Comparison of ENCODE assay signal across 8 cellular contexts in the genomic region with DNA sequence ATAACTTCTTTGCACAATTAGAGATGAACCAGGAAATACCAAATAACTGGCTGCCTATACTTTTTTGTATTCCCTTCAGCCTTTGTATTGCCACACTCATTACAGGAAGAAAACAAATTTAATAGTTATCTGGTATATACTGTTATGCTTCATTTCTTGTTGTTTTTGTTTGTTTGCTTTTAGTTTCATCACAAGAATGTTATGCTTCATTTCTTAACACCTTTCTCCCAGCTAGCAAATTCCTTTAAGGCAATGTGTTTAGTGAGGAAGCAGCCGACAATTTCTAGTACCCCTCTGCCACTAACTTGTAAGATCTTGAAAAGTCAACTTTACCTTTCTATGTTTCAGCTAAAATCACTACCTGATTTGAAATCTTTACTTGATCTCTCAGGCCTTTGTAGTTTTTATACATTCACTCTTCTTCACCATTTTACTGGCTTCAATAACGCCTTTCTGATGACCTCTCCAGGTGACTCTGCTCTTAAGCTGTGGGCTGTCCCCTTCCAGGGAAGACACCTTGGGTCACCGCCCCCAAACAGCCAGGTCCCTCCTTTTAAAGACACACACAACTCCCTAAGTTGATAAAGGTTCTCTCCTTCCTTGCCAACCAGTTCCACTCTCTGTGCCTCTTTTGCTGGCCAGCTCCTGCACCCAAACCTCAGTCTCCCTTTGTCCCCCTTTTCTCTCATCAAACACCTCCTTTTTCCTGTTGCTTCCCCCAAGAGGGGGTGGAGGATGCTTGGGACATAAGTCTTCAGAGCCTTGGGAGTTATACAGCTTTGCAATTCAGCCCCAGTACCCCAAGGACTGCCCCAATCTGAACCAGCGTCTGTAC. TPM values are rescaled to one million over a fixed set of nuclear protein-coding genes. Genes with fewer than 3 reads are reported as not detected.
DNase-seq lines count a peak whose midpoint lies in the region; ATAC-seq and TF ChIP-seq lines count a peak whose summit lies in the region.

No MANE protein-coding gene starts in this region.

- POLR2A ChIA-PET in naive thymus-derived CD4-positive, alpha-beta T cell (lab: Charles Lee): interaction anchor here (0.6 to 1.2 kb wide), 6 partner anchors 11 to 714 kb away, joined by 3 to 4 read pairs (median 3); a partner anchor contains a TSS

- H3K9ac ChIP-seq in HUES48 (ENCODE audit: low read depth, low read length): peak overlapping the region; percentile 86; the same call in 1 of the 2 replicates
- H3K9ac ChIP-seq in OCI-LY3 (ENCODE audit: low read length): peak overlapping the region; percentile 95

- H3K27me3 ChIP-seq in HUES48 (ENCODE audit: control insufficient read depth, insufficient read depth, low read length): no peaks in the 10 kb centered on the region
- peaks cover 4% of the 10 kb centered on the region; the same call in 1 of the 2 replicates for H3K27me3 ChIP-seq in OCI-LY3 (ENCODE audit: low read depth, low read length)
- no peaks in the 10 kb centered on the region for H3K27me3 ChIP-seq in naive thymus-derived CD4-positive, alpha-beta T cell (ENCODE audit: control insufficient read depth in 2 of 2, insufficient read depth in 2 of 2, low read length in 2 of 2)

- H3K27ac ChIP-seq in HUES48 (ENCODE audit: low read depth, low read length) (peak overlapping the region; percentile 81), OCI-LY3 (ENCODE audit: low read length) (peak overlapping the region; percentile 65)
- peak overlapping the region; percentile 76 for H3K27ac ChIP-seq in naive thymus-derived CD4-positive, alpha-beta T cell (ENCODE audit: low read depth, low read length)

- ATAC-seq in naive thymus-derived CD4-positive, alpha-beta T cell: peak; percentile 60
- ATAC-seq in stimulated activated naive CD8-positive, alpha-beta T cell treated with anti-CD3 and anti-CD28 coated beads, Interleukin-15, Interleukin-2, amounts not matched to agents 100 U/mL and 50 U/mL, for 24 hours: peak; percentile 78

- H3K4me1 ChIP-seq in HUES48 (ENCODE audit: control insufficient read depth, insufficient read depth, low read length) (peaks cover 4% of the 10 kb centered on the region), OCI-LY3 (ENCODE audit: low read length) (peaks cover 12% of the 10 kb centered on the region)
- H3K4me1 ChIP-seq in naive thymus-derived CD4-positive, alpha-beta T cell (ENCODE audit: control insufficient read depth in 2 of 2, insufficient read depth in 2 of 2, low read length in 2 of 2): peaks cover 17 to 21% of the 10 kb centered on the region in 2 donors

- TF ChIP-seq CTCF in OCI-LY3 (IDR thresholded peaks at IDR 0.05; ENCODE audit: low read depth, low read length): no peak

- H3K4me3 Mint-ChIP-seq in naive thymus-derived CD4-positive, alpha-beta T cell: peak overlapping the region; percentile 83 to 100 (median 98)

- intact Hi-C loops in naive thymus-derived CD4-positive, alpha-beta T cell (cut with micrococcal nuclease): loop anchor here (1.0 to 10.0 kb wide), 10 partner anchors 53 to 1131 kb away; a partner anchor contains a TSS

- H3K27ac Mint-ChIP-seq in naive thymus-derived CD4-positive, alpha-beta T cell: peak overlapping the region; percentile 85 to 95 (median 91)

- H3K9me3 ChIP-seq in HUES48 (ENCODE audit: control insufficient read depth, insufficient read depth, low read length) (no peaks in the 10 kb centered on the region), OCI-LY3 (ENCODE audit: insufficient read depth, low read length) (no peaks in the 10 kb centered on the region)
- no peaks in the 10 kb centered on the region for H3K9me3 ChIP-seq in naive thymus-derived CD4-positive, alpha-beta T cell (ENCODE audit: control insufficient read depth in 2 of 3, low read length in 3 of 3)

- H3K4me3 ChIP-seq in HUES48 (ENCODE audit: low read depth, low read length): peak overlapping the region; percentile 79
- H3K4me3 ChIP-seq in OCI-LY3 (ENCODE audit: low read length): peak overlapping the region; percentile 81
- peak overlapping the region; percentile 78 for H3K4me3 ChIP-seq in naive thymus-derived CD4-positive, alpha-beta T cell (ENCODE audit: low read length)

- H3K27me3 Mint-ChIP-seq in naive thymus-derived CD4-positive, alpha-beta T cell: peaks cover 0 to 4% (median 0%) of the 10 kb centered on the region in 5 donors

- CTCF ChIA-PET in naive thymus-derived CD4-positive, alpha-beta T cell (lab: Charles Lee): interaction anchor here (0.7 to 2.4 kb wide), 2 partner anchors 11 to 1166 kb away, joined by 3 to 5 read pairs; no protein-coding TSS in a partner anchor

- H3K36me3 Mint-ChIP-seq in naive thymus-derived CD4-positive, alpha-beta T cell: peaks cover 0 to 6% (median 4%) of the 10 kb centered on the region in 5 donors

- H3K79me2 ChIP-seq in OCI-LY3 (ENCODE audit: low read length): peaks cover 59% of the 10 kb centered on the region

- DNase-seq in AG08395 (ENCODE audit: low spot score) (peak; percentile 61), GM19238 (ENCODE audit: insufficient read length, low spot score) (peak; percentile 65), activated T-cell treated with anti-CD3 and anti-CD28 coated beads for 48 hours (ENCODE audit: low read depth) (peak; percentile 67), fibroblast of gingiva (ENCODE audit: low read depth) (peak; percentile 23)
- peak; percentile 25 to 73 (median 64) for DNase-seq in naive thymus-derived CD4-positive, alpha-beta T cell
- DNase-seq in stimulated activated naive CD8-positive, alpha-beta T cell treated with anti-CD3 and anti-CD28 coated beads, Interleukin-15, Interleukin-2, amounts not matched to agents 100 U/mL and 50 U/mL, for 24 hours: peak; percentile 78

- no peaks in the 10 kb centered on the region for H3K36me3 ChIP-seq in HUES48 (ENCODE audit: control insufficient read depth, insufficient read depth, low read length)
- H3K36me3 ChIP-seq in OCI-LY3 (replicated peaks; ENCODE audit: low read depth, low read length): peaks cover 6% of the 10 kb centered on the region
- H3K36me3 ChIP-seq in naive thymus-derived CD4-positive, alpha-beta T cell (ENCODE audit: control insufficient read depth in 2 of 3, insufficient read depth in 3 of 3, low read length in 3 of 3): peaks cover 0 to 4% (median 0%) of the 10 kb centered on the region in 3 experiments

- no peaks in the 10 kb centered on the region for H3K9me3 Mint-ChIP-seq in naive thymus-derived CD4-positive, alpha-beta T cell

- peak overlapping the region; percentile 81 for H3K4me2 ChIP-seq in OCI-LY3 (ENCODE audit: low read length)

- peaks cover 33 to 60% (median 51%) of the 10 kb centered on the region in 7 donors for H3K4me1 Mint-ChIP-seq in naive thymus-derived CD4-positive, alpha-beta T cell

- H4K20me1 ChIP-seq in OCI-LY3 (ENCODE audit: insufficient read depth, low read length): peaks cover 42% of the 10 kb centered on the region

- peak overlapping the region; percentile 57; the same call in 1 of the 2 replicates for H2AFZ ChIP-seq in OCI-LY3 (ENCODE audit: low read depth, low read length)

RNA-seq across cellular contexts. Expression of a gene that starts 1.2 kb away (rescaled TPM):
- 10 to 100 TPM; 23.6 to 31.9 (median 29.3) TPM for total RNA-seq in naive thymus-derived CD4-positive, alpha-beta T cell
- 10 to 100 TPM in 1 of 2 donors, 1 to 10 TPM in 1; 4.6 to 12.7 TPM for polyA plus RNA-seq in naive thymus-derived CD4-positive, alpha-beta T cell

RNA-seq across cellular contexts. Expression of a gene that starts 48.4 kb away (rescaled TPM):
- 10 to 100 TPM; 13.9 to 50.6 (median 46.1) TPM for total RNA-seq in naive thymus-derived CD4-positive, alpha-beta T cell
- 10 to 100 TPM in 1 of 2 donors, 1 to 10 TPM in 1; 6.2 to 10.6 TPM for polyA plus RNA-seq in naive thymus-derived CD4-positive, alpha-beta T cell

RNA-seq across cellular contexts. Expression of a gene that starts 52.2 kb away (rescaled TPM):
- 10 to 100 TPM; 37.3 to 51.7 (median 43.3) TPM for total RNA-seq in naive thymus-derived CD4-positive, alpha-beta T cell
- polyA plus RNA-seq in naive thymus-derived CD4-positive, alpha-beta T cell: 10 to 100 TPM; 14.6 to 17.5 TPM

Comparison
In these comparisons a context has a peak if more than half of its experiments do, and no peak if none do; other contexts are left out.
1. Peak in every context shown above with its lines: DNase-seq, ATAC-seq, H3K4me3 ChIP-seq and H3K27ac ChIP-seq.
2. DNase-seq: peak in every context shown above with its lines; median percentile 78 in stimulated activated naive CD8-positive, alpha-beta T cell treated with anti-CD3 and anti-CD28 coated beads, Interleukin-15, Interleukin-2, amounts not matched to agents 100 U/mL and 50 U/mL, for 24 hours; 67 in activated T-cell treated with anti-CD3 and anti-CD28 coated beads for 48 hours; 65 in GM19238; 64 in naive thymus-derived CD4-positive, alpha-beta T cell; 61 in AG08395; 23 in fibroblast of gingiva.